Comparison of ENCODE assay signal across 1 cellular context in genomic region chr10:86583983-86584382, GRCh38.
TF ChIP-seq lines count a peak whose summit lies in the region.

No MANE protein-coding gene starts in this region.

TF ChIP-seq in GM23338, 12 proteins besides CTCF, POLR2A, EP300 and RAD21 (continued from another document):
- TF ChIP-seq ZNF462 (CRISPR knock-in tag; IDR thresholded peaks at IDR 0.05) (no peak), EZH2phosphoT487 (IDR thresholded peaks at IDR 0.05; ENCODE audit: unreplicated experiment) (no peak), ZNF114 (CRISPR knock-in tag; IDR thresholded peaks at IDR 0.05) (no peak), STAT1 (IDR thresholded peaks at IDR 0.05; ENCODE audit: unreplicated experiment) (no peak), ZNF331 (CRISPR knock-in tag; IDR thresholded peaks at IDR 0.05; ENCODE audit: low read depth) (no peak), EZH2 (IDR thresholded peaks at IDR 0.05; ENCODE audit: low read depth, unreplicated experiment) (no peak), JUNB (IDR thresholded peaks at IDR 0.05; ENCODE audit: unreplicated experiment) (no peak), NANOG (IDR thresholded peaks at IDR 0.05; ENCODE audit: borderline replicate concordance) (no peak)
TF ChIP-seq in GM23338: peak in this region for 0.
